In the genomic region with DNA sequence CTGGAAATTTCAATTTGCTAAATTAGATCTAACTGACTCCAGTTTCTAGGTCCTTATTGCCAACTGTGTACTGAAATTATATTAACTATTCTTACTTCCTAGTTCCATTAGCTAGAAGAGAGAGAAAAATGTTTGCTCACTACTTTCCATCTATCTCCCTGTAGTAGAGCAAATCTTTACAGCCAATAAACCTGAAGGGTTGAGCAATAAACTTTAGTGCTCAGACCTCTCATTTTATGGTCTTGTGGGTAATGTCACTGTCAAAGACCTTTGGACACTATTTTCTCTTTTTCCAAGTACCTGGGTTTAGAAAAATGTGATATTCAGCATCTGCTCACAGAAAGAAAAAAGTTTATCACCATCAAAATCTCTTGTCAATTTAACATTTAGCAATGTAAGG, we compare ENCODE assay signal across 27 cellular contexts.
"Had no signal": no experiment of that assay in that cellular context is flagged by ENCODE, and none has a peak within 500 bp of the region (broad histone marks: within the 10 kb centered on the region; RNA-seq: fewer than 3 reads in every experiment).

No MANE protein-coding gene starts in this region.

- H3K36me3 ChIP-seq: ascending aorta, brain microvascular endothelial cell, esophagus squamous epithelium, gastroesophageal sphincter, heart right ventricle had no signal

- H3K27ac ChIP-seq: ascending aorta, brain microvascular endothelial cell, esophagus squamous epithelium, gastroesophageal sphincter, heart right ventricle had no signal

- ATAC-seq: activated CD4-positive, alpha-beta T cell treated with anti-CD3 and anti-CD28 coated beads for 36 hours; activated CD8-positive, alpha-beta memory T cell treated with anti-CD3 and anti-CD28 coated beads, Interleukin-2, amount 10 ng/mL, durations not matched to agents 7 days and 5 days; activated CD8-positive, alpha-beta T cell treated with anti-CD3 and anti-CD28 coated beads, Interleukin-2, amount 10 ng/mL, durations not matched to agents 7 days and 5 days; activated naive CD4-positive, alpha-beta T cell treated with anti-CD3 and anti-CD28 coated beads, Interleukin-2, amount 50 U/mL, for 72 hours; activated T-cell treated with anti-CD3 and anti-CD28 coated beads, Interleukin-2, amount 50 U/mL, for 72 hours; effector memory CD8-positive, alpha-beta T cell; gastroesophageal sphincter; heart right ventricle had no signal

- FAIRE-seq: bronchial epithelial cell had no signal

- H3K9me3 ChIP-seq: ascending aorta, esophagus squamous epithelium, gastroesophageal sphincter, heart right ventricle had no signal

- H3K27me3 ChIP-seq: ascending aorta, brain microvascular endothelial cell, esophagus squamous epithelium, gastroesophageal sphincter, heart right ventricle had no signal

- H3K4me3 ChIP-seq: ascending aorta, esophagus squamous epithelium, gastroesophageal sphincter, heart right ventricle had no signal

- DNase-seq: activated CD4-positive, alpha-beta memory T cell treated with anti-CD3 and anti-CD28 coated beads for 36 hours; activated CD4-positive, alpha-beta T cell treated with anti-CD3 and anti-CD28 coated beads for 36 hours; activated CD4-positive, alpha-beta T cell treated with anti-CD3 and anti-CD28 coated beads, Interleukin-2, amount 10 ng/mL, durations not matched to agents 24 days and 14 days; activated CD4-positive, CD25-positive, alpha-beta regulatory T cell; activated CD4-positive, CD25-positive, alpha-beta regulatory T cell treated with anti-CD3 and anti-CD28 coated beads, Interleukin-2, amount 50 U/mL, for 72 hours; activated CD8-positive, alpha-beta memory T cell treated with anti-CD3 and anti-CD28 coated beads, Interleukin-2, amount 10 ng/mL, durations not matched to agents 7 days and 5 days; activated CD8-positive, alpha-beta memory T cell treated with anti-CD3 and anti-CD28 coated beads, Interleukin-2, amount 50 U/mL, for 4 hours; activated CD8-positive, alpha-beta T cell treated with anti-CD3 and anti-CD28 coated beads, Interleukin-2, amount 10 ng/mL, durations not matched to agents 7 days and 5 days; activated gamma-delta T cell; activated naive CD4-positive, alpha-beta T cell; activated naive CD4-positive, alpha-beta T cell treated with anti-CD3 and anti-CD28 coated beads, Interleukin-2, amount 10 ng/mL, durations not matched to agents 7 days and 5 days; activated naive CD8-positive, alpha-beta T cell treated with anti-CD3 and anti-CD28 coated beads, Interleukin-2, amount 10 ng/mL, durations not matched to agents 7 days and 5 days; activated T-cell treated with anti-CD3 and anti-CD28 coated beads, Interleukin-2, amount 50 U/mL, for 24 hours; activated T-cell treated with anti-CD3 and anti-CD28 coated beads, Interleukin-2, amount 50 U/mL, for 72 hours; brain microvascular endothelial cell; cortex of kidney; dermis blood vessel endothelial cell; effector CD4-positive, alpha-beta T cell; effector memory CD8-positive, alpha-beta T cell; esophagus squamous epithelium; foreskin melanocyte; heart right ventricle; T-helper 2 cell had no signal

- H3K4me1 ChIP-seq: ascending aorta, esophagus squamous epithelium, gastroesophageal sphincter, heart right ventricle had no signal
